Comparison of ENCODE assay signal across 18 cellular contexts in the genomic region with DNA sequence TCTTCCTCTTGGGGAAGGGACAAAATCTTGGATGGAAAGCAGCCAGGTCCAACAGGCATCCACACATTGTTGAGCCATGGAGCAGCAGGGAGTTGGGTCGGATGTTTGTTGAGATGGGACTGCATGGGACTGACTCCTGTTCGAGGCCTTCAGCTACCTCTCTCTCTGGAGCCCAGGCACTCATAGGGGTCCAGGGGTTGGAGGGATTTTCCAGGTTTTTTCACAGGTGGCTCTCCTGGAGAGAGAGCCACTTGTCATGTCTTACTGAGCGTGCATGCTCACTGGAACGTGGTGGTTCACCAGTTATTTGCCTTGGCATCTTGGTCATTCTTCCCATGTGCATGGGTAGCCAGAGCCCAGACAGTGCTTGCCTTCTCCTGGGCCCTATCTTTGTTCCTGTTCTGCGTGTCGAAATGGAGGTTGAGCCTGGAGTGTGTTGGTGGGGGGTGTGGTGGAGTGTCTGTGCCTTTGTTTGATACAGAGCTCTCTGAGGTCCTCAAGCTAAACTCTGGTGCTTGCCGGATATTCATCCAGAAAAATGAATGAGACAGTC.
"Had no signal": no experiment of that assay in that cellular context is flagged by ENCODE, and none has a peak within 500 bp of the region (broad histone marks: within the 10 kb centered on the region; RNA-seq: fewer than 3 reads in every experiment).

No MANE protein-coding gene starts in this region.

- H3K36me3 ChIP-seq: lower lobe of right lung, SJSA1 had no signal

- H3K27me3 ChIP-seq: SJSA1, testis, upper lobe of left lung had no signal

- H3K27me3 Mint-ChIP-seq: stimulated activated naive CD8-positive, alpha-beta T cell treated with anti-CD3 and anti-CD28 coated beads, Interleukin-15, amount 100 ng/mL, for 72 hours had no signal

- DNase-seq: activated CD4-positive, alpha-beta T cell treated with anti-CD3 and anti-CD28 coated beads, Interleukin-2, amount 50 U/mL, for 1 hour; activated gamma-delta T cell; foreskin melanocyte; glutamatergic neuron; lower lobe of right lung; nephron progenitor cell; retina; stimulated activated CD4-positive, alpha-beta T cell treated with anti-CD3 and anti-CD28 coated beads, Interleukin-15, amount 100 ng/mL, for 24 hours; stimulated activated CD4-positive, alpha-beta T cell treated with anti-CD3 and anti-CD28 coated beads, Interleukin-4, amount 100 ng/mL, for 1 hour had no signal

- H3K4me1 Mint-ChIP-seq: mesothelial cell of epicardium had no signal

- H3K9me3 Mint-ChIP-seq: activated naive CD4-positive, alpha-beta T cell treated with anti-CD3 and anti-CD28 coated beads, Interleukin-2, amount 50 U/mL, for 72 hours; stimulated activated naive CD8-positive, alpha-beta T cell treated with anti-CD3 and anti-CD28 coated beads, Interleukin-15, amount 100 ng/mL, for 72 hours; T-helper 1 cell treated with Interleukin-12 subunit alpha and Interleukin-12 subunit beta and Interleukin-4 antibody, amounts not matched to agents 30 μg/mL and 1 μg/mL, for 36 hours had no signal

- ATAC-seq: lower lobe of right lung; stimulated activated naive CD8-positive, alpha-beta T cell treated with anti-CD3 and anti-CD28 coated beads, Interleukin-15, amount 100 ng/mL, for 72 hours had no signal

- H3K4me3 Mint-ChIP-seq: mesothelial cell of epicardium; nephron progenitor cell; stimulated activated naive CD8-positive, alpha-beta T cell treated with anti-CD3 and anti-CD28 coated beads, Interleukin-15, amount 100 ng/mL, for 72 hours; T-helper 1 cell treated with Interleukin-12 subunit alpha and Interleukin-12 subunit beta and Interleukin-4 antibody, amounts not matched to agents 30 μg/mL and 1 μg/mL, for 36 hours had no signal

- H3K27ac ChIP-seq: lower lobe of right lung, SJSA1, skin epidermis, testis, upper lobe of left lung had no signal

- H3K9me3 ChIP-seq: lower lobe of right lung, SJSA1, testis, upper lobe of left lung had no signal

- FAIRE-seq: colon had no signal

- H3K4me3 ChIP-seq: lower lobe of right lung, SJSA1, skin epidermis, testis, upper lobe of left lung had no signal

- H3K4me1 ChIP-seq: lower lobe of right lung, SJSA1, testis, upper lobe of left lung had no signal
